In the genomic region with DNA sequence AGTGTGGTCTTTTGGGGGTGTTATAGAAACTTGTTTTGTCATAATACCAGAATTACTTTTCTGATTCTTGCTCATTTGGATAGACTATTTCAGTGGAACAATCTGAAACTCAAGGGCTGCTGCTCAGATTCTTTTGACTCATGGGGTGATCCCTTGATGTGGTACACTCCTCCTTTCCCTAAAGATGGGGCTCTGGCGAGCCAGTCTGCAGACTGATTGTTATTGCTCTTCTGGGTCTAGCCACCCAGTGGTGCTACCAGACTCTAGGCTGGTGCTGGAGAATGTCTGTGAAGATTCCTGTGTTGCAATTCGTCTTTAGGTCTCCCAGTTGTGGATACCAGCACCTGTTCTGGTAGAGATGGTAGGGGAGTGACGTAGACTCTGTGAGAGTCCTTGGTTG, we compare ENCODE assay signal across 29 cellular contexts. TPM values are rescaled to one million over a fixed set of nuclear protein-coding genes. Genes with fewer than 3 reads are reported as not detected.
DNase-seq lines count a peak whose midpoint lies in the region; ATAC-seq and TF ChIP-seq lines count a peak whose summit lies in the region.
"Had no signal": no experiment of that assay in that cellular context is flagged by ENCODE, and none has a peak within 500 bp of the region (broad histone marks: within the 10 kb centered on the region; RNA-seq: fewer than 3 reads in every experiment).

No MANE protein-coding gene starts in this region.

- no peaks in the 10 kb centered on the region for H3F3A ChIP-seq in PC-3 (ENCODE audit: low read length, unreplicated experiment)

- H3K27me3 ChIP-seq in IMR-90 (ENCODE audit: control insufficient read depth, insufficient read depth, low read length) (no peaks in the 10 kb centered on the region), left lung (no peaks in the 10 kb centered on the region), PC-3 (ENCODE audit: low read length) (no peaks in the 10 kb centered on the region)
- H3K27me3 ChIP-seq: brain microvascular endothelial cell, heart right ventricle, thyroid gland, vagina had no signal

- no peak overlapping the region for H3K4ac ChIP-seq in IMR-90 (ENCODE audit: low read depth, low read length)

- no peak overlapping the region for H3K56ac ChIP-seq in IMR-90 (ENCODE audit: extremely low read depth, insufficient read depth, low read length)

- CTCF ChIA-PET in IMR-90 (lab: Yijun Ruan, JAX) (no interaction called here), WTC11 (lab: Charles Lee) (no interaction called here), PC-3 (lab: Charles Lee) (interaction anchor here (0.6 kb wide), 1 partner anchor 101 kb away, joined by 3 read pairs; no protein-coding TSS in a partner anchor)

- peak overlapping the region; percentile 17 to 71 for H3K4me3 Mint-ChIP-seq in activated T-cell treated with anti-CD3 and anti-CD28 coated beads, Interleukin-2, amount 50 U/mL, for 72 hours
- H3K4me3 Mint-ChIP-seq in activated T-cell treated with anti-CD3 and anti-CD28 coated beads, Interleukin-2, amount 50 U/mL, for 4 hours = no peak overlapping the region
- H3K4me3 Mint-ChIP-seq in WTC11 (no peak overlapping the region), progenitor cell of endocrine pancreas (ENCODE audit: low read depth) (no peak overlapping the region)
- H3K4me3 Mint-ChIP-seq: activated B cell treated with CpG ODN at 0.5 μM for 24 hours; naive thymus-derived CD8-positive, alpha-beta T cell had no signal

- H3K9me1 ChIP-seq in IMR-90 (ENCODE audit: insufficient read depth, low read length) = no peaks in the 10 kb centered on the region

- no peak overlapping the region for H4K5ac ChIP-seq in IMR-90 (ENCODE audit: low read depth, low read length)

- no peaks in the 10 kb centered on the region for H3K36me3 ChIP-seq in IMR-90 (ENCODE audit: control insufficient read depth, insufficient read depth, low read length)
- no peaks in the 10 kb centered on the region for H3K36me3 ChIP-seq in left lung
- no peaks in the 10 kb centered on the region for H3K36me3 ChIP-seq in PC-3 (ENCODE audit: low read depth, low read length)
- H3K36me3 ChIP-seq: brain microvascular endothelial cell, HAP-1, heart right ventricle, lower lobe of right lung, thyroid gland, vagina had no signal

- WGBS in IMR-90 (ENCODE audit: extremely low coverage in 2 of 2, insufficient read length in 1 of 2), 2 experiments = no CpG with 5 or more reads among the region's 3 CpGs

- H2BK120ac ChIP-seq in IMR-90 (ENCODE audit: low read depth, low read length) = no peak overlapping the region

- peaks cover 0 to 2% of the 10 kb centered on the region in 2 experiments; a peak in 3 of 4 replicates for H3K79me1 ChIP-seq in IMR-90 (ENCODE audit: low read depth in 1 of 2, low read length in 2 of 2)

- H3K4me3 ChIP-seq in IMR-90 (ENCODE audit: insufficient read depth, low read depth, low read length) (no peak overlapping the region), left lung (no peak overlapping the region), PC-3 (ENCODE audit: low read length) (no peak overlapping the region)
- H3K4me3 ChIP-seq: HAP-1, heart right ventricle, K562, lower lobe of right lung, thyroid gland, vagina had no signal

- H3K9ac ChIP-seq in IMR-90 (ENCODE audit: low read depth, low read length) (no peak overlapping the region), PC-3 (ENCODE audit: low read length) (no peak overlapping the region)

- in situ Hi-C loops in IMR-90 (cut with MboI; ENCODE audit: low sequenced_read_pairs) = loop anchor here (10.0 kb wide), 1 partner anchor 186 kb away; a partner anchor contains a TSS

- no peak overlapping the region for H3K18ac ChIP-seq in IMR-90 (ENCODE audit: low read depth, low read length)

- H2AFZ ChIP-seq in IMR-90 (replicated peaks; ENCODE audit: low read length, poor library complexity) = peak overlapping the region; percentile 61
- no peak overlapping the region for H2AFZ ChIP-seq in PC-3 (ENCODE audit: low read length)

- no peak overlapping the region for H3K4me2 ChIP-seq in IMR-90 (ENCODE audit: low read depth, low read length)
- H3K4me2 ChIP-seq in PC-3 (ENCODE audit: low read length) = no peak overlapping the region

- H3K27ac Mint-ChIP-seq in activated T-cell treated with anti-CD3 and anti-CD28 coated beads, Interleukin-2, amount 50 U/mL, for 72 hours = peak overlapping the region; percentile 75
- H3K27ac Mint-ChIP-seq in WTC11 (peak overlapping the region; percentile 49; the same call in 1 of the 2 replicates), progenitor cell of endocrine pancreas (peak overlapping the region; percentile 18)
- H3K27ac Mint-ChIP-seq: activated B cell treated with CpG ODN at 0.5 μM for 24 hours had no signal

- peaks cover 33% of the 10 kb centered on the region for H3K4me1 Mint-ChIP-seq in activated T-cell treated with anti-CD3 and anti-CD28 coated beads, Interleukin-2, amount 50 U/mL, for 72 hours (ENCODE audit: low read depth)
- peaks cover 6% of the 10 kb centered on the region for H3K4me1 Mint-ChIP-seq in activated T-cell treated with anti-CD3 and anti-CD28 coated beads, Interleukin-2, amount 50 U/mL, for 4 hours (ENCODE audit: low read depth)
- H3K4me1 Mint-ChIP-seq in WTC11 (peaks cover 14% of the 10 kb centered on the region), progenitor cell of endocrine pancreas (ENCODE audit: low read depth) (peaks cover 2% of the 10 kb centered on the region)

- H3K36me3 Mint-ChIP-seq in activated T-cell treated with anti-CD3 and anti-CD28 coated beads, Interleukin-2, amount 50 U/mL, for 72 hours (ENCODE audit: insufficient read depth in 2 of 2) = peaks cover 3 to 4% of the 10 kb centered on the region in 2 donors
- H3K36me3 Mint-ChIP-seq in activated T-cell treated with anti-CD3 and anti-CD28 coated beads, Interleukin-2, amount 50 U/mL, for 4 hours (ENCODE audit: insufficient read depth) = no peaks in the 10 kb centered on the region
- H3K36me3 Mint-ChIP-seq in WTC11 = peaks cover 12% of the 10 kb centered on the region
- peaks cover 6% of the 10 kb centered on the region for H3K36me3 Mint-ChIP-seq in progenitor cell of endocrine pancreas (ENCODE audit: insufficient read depth)

- dilution Hi-C loops in IMR-90 (cut with HindIII; ENCODE audit: low sequenced_read_pairs, unreplicated experiment) = no loop called here

- H3K9me3 ChIP-seq in IMR-90 (ENCODE audit: control insufficient read depth, insufficient read depth, low read length) = no peaks in the 10 kb centered on the region
- H3K9me3 ChIP-seq in left lung = no peaks in the 10 kb centered on the region
- no peaks in the 10 kb centered on the region for H3K9me3 ChIP-seq in PC-3 (ENCODE audit: low read length)
- H3K9me3 ChIP-seq: HAP-1, heart right ventricle, lower lobe of right lung, thyroid gland, vagina had no signal

- peak; percentile 34 to 48 for ATAC-seq in activated T-cell treated with anti-CD3 and anti-CD28 coated beads, Interleukin-2, amount 50 U/mL, for 72 hours (replicated peaks in 1 of 2)
- ATAC-seq in activated T-cell treated with anti-CD3 and anti-CD28 coated beads, Interleukin-2, amount 50 U/mL, for 4 hours = no peak
- ATAC-seq in IMR-90 (ENCODE audit: low read depth) = no peak
- no peak for ATAC-seq in WTC11
- ATAC-seq in left lung = no peak
- ATAC-seq in PC-3 = no peak
- ATAC-seq: heart right ventricle; K562; lower lobe of right lung; naive thymus-derived CD8-positive, alpha-beta T cell had no signal

- TF ChIP-seq POLR2A in IMR-90 (IDR thresholded peaks at IDR 0.05; ENCODE audit: low read depth, low read length) = no peak

- no peak overlapping the region for H3K23ac ChIP-seq in IMR-90 (ENCODE audit: low read depth, low read length)

- H3K9me3 Mint-ChIP-seq in activated T-cell treated with anti-CD3 and anti-CD28 coated beads, Interleukin-2, amount 50 U/mL, for 72 hours = peaks cover 0 to 1% of the 10 kb centered on the region in 2 donors
- no peaks in the 10 kb centered on the region for H3K9me3 Mint-ChIP-seq in activated T-cell treated with anti-CD3 and anti-CD28 coated beads, Interleukin-2, amount 50 U/mL, for 4 hours
- H3K9me3 Mint-ChIP-seq in WTC11 (peaks cover 16% of the 10 kb centered on the region), progenitor cell of endocrine pancreas (ENCODE audit: low read depth) (peaks cover 6% of the 10 kb centered on the region)
- H3K9me3 Mint-ChIP-seq: activated B cell treated with CpG ODN at 0.5 μM for 24 hours had no signal

- no peak overlapping the region for H2AK5ac ChIP-seq in IMR-90 (ENCODE audit: low read depth, low read length)

- DNase-seq in activated T-cell treated with anti-CD3 and anti-CD28 coated beads, Interleukin-2, amount 50 U/mL, for 72 hours = peak; percentile 31 to 55
- DNase-seq in activated T-cell treated with anti-CD3 and anti-CD28 coated beads, Interleukin-2, amount 50 U/mL, for 4 hours = no peak
- DNase-seq in IMR-90 (no peak), WTC11 (ENCODE audit: low spot score) (no peak), progenitor cell of endocrine pancreas (ENCODE audit: low spot score, unreplicated experiment) (no peak), left lung (no peak), PC-3 (no peak)
- DNase-seq: activated B cell treated with CpG ODN at 0.5 μM for 24 hours; activated naive CD4-positive, alpha-beta T cell treated with Interleukin-2 at 50 U/mL for 16 hours; amniotic stem cell; brain microvascular endothelial cell; heart right ventricle; kidney glomerular epithelial cell; lower lobe of right lung; naive thymus-derived CD8-positive, alpha-beta T cell; NCI-H1092 treated with DMSO at 0.1 percent for 48 hours; NCI-H1694 treated with DMSO at 0.1 percent for 48 hours; NCI-H446 treated with DMSO at 0.1 percent for 48 hours; NCI-H774; SIG-M5; SW 1271; thyroid gland had no signal

- H4K20me1 ChIP-seq in IMR-90 (ENCODE audit: insufficient read depth, low read length) (peaks cover 3% of the 10 kb centered on the region; the same call in 1 of the 2 replicates), PC-3 (ENCODE audit: low read length) (peaks cover under 1% of the 10 kb centered on the region)

- H4K8ac ChIP-seq in IMR-90 (ENCODE audit: low read depth in 2 of 2, low read length in 2 of 2) = no peak overlapping the region

- no peak overlapping the region for H2BK15ac ChIP-seq in IMR-90 (ENCODE audit: low read depth, low read length)

- TF ChIP-seq CTCF in IMR-90 (conservative IDR thresholded peaks at IDR 0.05; ENCODE audit: low read depth, low read length) = no peak
- no peak for TF ChIP-seq CTCF in WTC11 (IDR thresholded peaks at IDR 0.05)
- TF ChIP-seq CTCF in progenitor cell of endocrine pancreas (IDR thresholded peaks at IDR 0.05; ENCODE audit: unreplicated experiment) = no peak
- TF ChIP-seq CTCF in left lung (IDR thresholded peaks at IDR 0.05) = no peak
- TF ChIP-seq CTCF in PC-3 (conservative IDR thresholded peaks at IDR 0.05; ENCODE audit: low read depth, low read length) = no peak

- intact Hi-C loops in IMR-90 (cut with micrococcal nuclease) (loop anchor here (10.0 kb wide), 2 partner anchors 266 to 576 kb away; a partner anchor contains a TSS), left lung (cut with DNase I) (no loop called here), PC-3 (cut with micrococcal nuclease) (loop anchor here (10.0 kb wide), 1 partner anchor 266 kb away; a partner anchor contains a TSS)

- H3K14ac ChIP-seq in IMR-90 (replicated peaks; ENCODE audit: low read depth, low read length) = no peak overlapping the region

- H2BK5ac ChIP-seq in IMR-90 (ENCODE audit: low read depth, low read length, poor library complexity, severe bottlenecking) = no peak overlapping the region

- no peaks in the 10 kb centered on the region for H3K9me2 ChIP-seq in PC-3 (replicated peaks; ENCODE audit: low read length)

- no peak overlapping the region for H3K27ac ChIP-seq in IMR-90 (ENCODE audit: insufficient read depth, low read length)
- no peak overlapping the region for H3K27ac ChIP-seq in left lung
- no peak overlapping the region for H3K27ac ChIP-seq in PC-3 (ENCODE audit: low read length)
- H3K27ac ChIP-seq: brain microvascular endothelial cell, heart right ventricle, lower lobe of right lung, thyroid gland, vagina had no signal

- peaks cover 6% of the 10 kb centered on the region for H3K27me3 Mint-ChIP-seq in activated T-cell treated with anti-CD3 and anti-CD28 coated beads, Interleukin-2, amount 50 U/mL, for 72 hours (ENCODE audit: low read depth)
- peaks cover 3% of the 10 kb centered on the region for H3K27me3 Mint-ChIP-seq in activated T-cell treated with anti-CD3 and anti-CD28 coated beads, Interleukin-2, amount 50 U/mL, for 4 hours (ENCODE audit: low read depth)
- peaks cover 2% of the 10 kb centered on the region; the same call in 1 of the 2 replicates for H3K27me3 Mint-ChIP-seq in WTC11 (ENCODE audit: low read depth)
- no peaks in the 10 kb centered on the region for H3K27me3 Mint-ChIP-seq in progenitor cell of endocrine pancreas

- H2AK9ac ChIP-seq in IMR-90 (replicated peaks; ENCODE audit: low read depth, low read length, poor library complexity) = no peak overlapping the region

- H3K79me2 ChIP-seq in PC-3 (ENCODE audit: low read length) = peaks cover 7% of the 10 kb centered on the region

- no peak overlapping the region for H4K91ac ChIP-seq in IMR-90 (ENCODE audit: insufficient read depth, low read depth, low read length)

- H2BK20ac ChIP-seq in IMR-90 (ENCODE audit: low read depth, low read length) = no peak overlapping the region

- no peaks in the 10 kb centered on the region for H3K4me1 ChIP-seq in IMR-90 (ENCODE audit: control insufficient read depth, insufficient read depth, low read length)
- H3K4me1 ChIP-seq in left lung = peaks cover 0 to 11% of the 10 kb centered on the region in 2 donors
- peaks cover 5% of the 10 kb centered on the region; the same call in 1 of the 2 replicates for H3K4me1 ChIP-seq in PC-3 (ENCODE audit: insufficient read depth, low read length)

- POLR2A ChIA-PET in IMR-90 (lab: Charles Lee; ENCODE audit: unreplicated experiment) = no interaction called here
- POLR2A ChIA-PET in WTC11 (lab: Charles Lee) = no interaction called here
- POLR2A ChIA-PET in PC-3 (lab: Charles Lee; ENCODE audit: unreplicated experiment) = no interaction called here

- BruUV-seq in IMR-90 (replicated peaks; lab: Mats Ljungman, UMichigan) = no TSS peak
- no TSS peak for BruUV-seq in PC-3 (replicated peaks; lab: Mats Ljungman, UMichigan)

- TF ChIP-seq RAD21 in IMR-90 (IDR thresholded peaks at IDR 0.05; ENCODE audit: low read length) = no peak

RNA-seq across cellular contexts. Expression of a gene that starts 4.2 kb away (rescaled TPM):
- total RNA-seq in activated T-cell treated with anti-CD3 and anti-CD28 coated beads, Interleukin-2, amount 50 U/mL, for 72 hours = 10 to 100 TPM in 1 of 2 donors, 1 to 10 TPM in 1; 9.2 to 10.6 TPM
- total RNA-seq in activated T-cell treated with anti-CD3 and anti-CD28 coated beads, Interleukin-2, amount 50 U/mL, for 4 hours = 10 to 100 TPM; 32.4 to 36.9 (median 34.7) TPM
- total RNA-seq in IMR-90 (2012; rRNA removed) = 3.8 and 3.9 TPM in 2 replicates
- 2.9 and 3.4 TPM in 2 replicates for polyA plus RNA-seq in IMR-90 (2012; rRNA removed)
- polyA plus RNA-seq in IMR-90 (2012; cell fraction: cytosol; rRNA removed) = 1.9 and 2.2 TPM in 2 replicates
- 1.7 and 2.2 TPM in 2 replicates for polyA plus RNA-seq in IMR-90 (2012; cell fraction: nucleus; rRNA removed; ENCODE audit: low replicate concordance)
- 24.8 to 32.2 TPM (median 25.6 TPM) in 3 replicates for total RNA-seq in WTC11 (2021)
- total RNA-seq in progenitor cell of endocrine pancreas = 7.9 and 8.3 TPM in 2 replicates
- total RNA-seq in left lung = 1 to 10 TPM; 4.8 to 7.8 TPM
- 7.8 and 8.3 TPM in 2 replicates for total RNA-seq in PC-3 (2014; rRNA removed)

RNA-seq across cellular contexts. Expression of a gene that starts 25.6 kb away (rescaled TPM):
- total RNA-seq in activated T-cell treated with anti-CD3 and anti-CD28 coated beads, Interleukin-2, amount 50 U/mL, for 72 hours = not detected
- total RNA-seq in activated T-cell treated with anti-CD3 and anti-CD28 coated beads, Interleukin-2, amount 50 U/mL, for 4 hours = not detected
- 2.3 and 2.5 TPM in 2 replicates for total RNA-seq in IMR-90 (2012; rRNA removed)
- polyA plus RNA-seq in IMR-90 (2012; rRNA removed) = 0.44 and 0.73 TPM in 2 replicates
- polyA plus RNA-seq in IMR-90 (2012; cell fraction: cytosol; rRNA removed) = 0.19 and 0.31 TPM in 2 replicates
- 0.26 and 1.2 TPM in 2 replicates for polyA plus RNA-seq in IMR-90 (2012; cell fraction: nucleus; rRNA removed; ENCODE audit: low replicate concordance)
- 1.1 to 1.9 TPM (median 1.5 TPM) in 3 replicates for total RNA-seq in WTC11 (2021)
- 5.4 and 5.7 TPM in 2 replicates for total RNA-seq in progenitor cell of endocrine pancreas
- total RNA-seq in left lung = 10 to 100 TPM in 1 of 2 donors, 1 to 10 TPM in 1; 4.5 to 10.2 TPM
- 0.07 TPM in 1 of 2 replicates, not detected in the other for total RNA-seq in PC-3 (2014; rRNA removed)
- total RNA-seq: activated B cell treated with CpG ODN at 0.5 μM for 24 hours; activated CD8-positive, alpha-beta memory T cell treated with anti-CD3 and anti-CD28 coated beads for 36 hours; G401; HT1080; M059J had no signal

Comparison
In these comparisons a context has a peak if more than half of its experiments do, and no peak if none do; other contexts are left out.
1. ATAC-seq: peak in activated T-cell treated with anti-CD3 and anti-CD28 coated beads, Interleukin-2, amount 50 U/mL, for 72 hours (2 of 2); none in activated T-cell treated with anti-CD3 and anti-CD28 coated beads, Interleukin-2, amount 50 U/mL, for 4 hours (0 of 2), IMR-90 (single experiment), WTC11 (single experiment), left lung (single experiment) and PC-3 (single experiment).
2. DNase-seq: peak in activated T-cell treated with anti-CD3 and anti-CD28 coated beads, Interleukin-2, amount 50 U/mL, for 72 hours (2 of 2); none in activated T-cell treated with anti-CD3 and anti-CD28 coated beads, Interleukin-2, amount 50 U/mL, for 4 hours (single experiment), IMR-90 (single experiment), WTC11 (single experiment), progenitor cell of endocrine pancreas (single experiment), left lung (0 of 2) and PC-3 (single experiment).
3. H3K4me3 Mint-ChIP-seq: peak in activated T-cell treated with anti-CD3 and anti-CD28 coated beads, Interleukin-2, amount 50 U/mL, for 72 hours (2 of 2); none in activated T-cell treated with anti-CD3 and anti-CD28 coated beads, Interleukin-2, amount 50 U/mL, for 4 hours (single experiment), WTC11 (single experiment) and progenitor cell of endocrine pancreas (single experiment).
4. H3K27ac Mint-ChIP-seq: peak in every context shown above with its lines; median percentile 75 in activated T-cell treated with anti-CD3 and anti-CD28 coated beads, Interleukin-2, amount 50 U/mL, for 72 hours; 49 in WTC11; 18 in progenitor cell of endocrine pancreas.
5. intact Hi-C loops: an anchor here in IMR-90 (10.0 kb wide) and PC-3 (10.0 kb wide); none called in left lung.